1 cellular context compared by ENCODE assay signal in the genomic region with DNA sequence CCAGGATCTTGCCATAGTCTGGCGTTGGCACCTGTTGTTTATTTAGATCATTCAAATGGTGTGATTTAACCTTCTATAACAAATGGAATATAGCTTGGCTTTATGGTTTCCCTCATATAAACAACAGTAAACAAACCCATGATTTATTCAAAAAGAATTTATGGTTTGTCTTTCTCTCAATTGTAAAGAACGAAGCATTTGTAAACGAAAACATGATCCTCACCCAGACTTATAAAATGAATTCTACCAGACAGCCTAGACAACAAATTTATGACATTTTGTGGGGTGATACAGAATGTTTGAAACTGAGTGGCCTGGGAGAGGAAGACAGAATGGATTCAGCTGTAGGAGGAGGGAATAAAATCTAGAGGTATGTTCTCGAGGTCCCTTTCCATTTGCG.
TF ChIP-seq lines count a peak whose summit lies in the region.

No MANE protein-coding gene starts in this region.

TF ChIP-seq in HepG2, 621 proteins besides CTCF, POLR2A, EP300 and RAD21:
- TF ChIP-seq, protein P1, sequence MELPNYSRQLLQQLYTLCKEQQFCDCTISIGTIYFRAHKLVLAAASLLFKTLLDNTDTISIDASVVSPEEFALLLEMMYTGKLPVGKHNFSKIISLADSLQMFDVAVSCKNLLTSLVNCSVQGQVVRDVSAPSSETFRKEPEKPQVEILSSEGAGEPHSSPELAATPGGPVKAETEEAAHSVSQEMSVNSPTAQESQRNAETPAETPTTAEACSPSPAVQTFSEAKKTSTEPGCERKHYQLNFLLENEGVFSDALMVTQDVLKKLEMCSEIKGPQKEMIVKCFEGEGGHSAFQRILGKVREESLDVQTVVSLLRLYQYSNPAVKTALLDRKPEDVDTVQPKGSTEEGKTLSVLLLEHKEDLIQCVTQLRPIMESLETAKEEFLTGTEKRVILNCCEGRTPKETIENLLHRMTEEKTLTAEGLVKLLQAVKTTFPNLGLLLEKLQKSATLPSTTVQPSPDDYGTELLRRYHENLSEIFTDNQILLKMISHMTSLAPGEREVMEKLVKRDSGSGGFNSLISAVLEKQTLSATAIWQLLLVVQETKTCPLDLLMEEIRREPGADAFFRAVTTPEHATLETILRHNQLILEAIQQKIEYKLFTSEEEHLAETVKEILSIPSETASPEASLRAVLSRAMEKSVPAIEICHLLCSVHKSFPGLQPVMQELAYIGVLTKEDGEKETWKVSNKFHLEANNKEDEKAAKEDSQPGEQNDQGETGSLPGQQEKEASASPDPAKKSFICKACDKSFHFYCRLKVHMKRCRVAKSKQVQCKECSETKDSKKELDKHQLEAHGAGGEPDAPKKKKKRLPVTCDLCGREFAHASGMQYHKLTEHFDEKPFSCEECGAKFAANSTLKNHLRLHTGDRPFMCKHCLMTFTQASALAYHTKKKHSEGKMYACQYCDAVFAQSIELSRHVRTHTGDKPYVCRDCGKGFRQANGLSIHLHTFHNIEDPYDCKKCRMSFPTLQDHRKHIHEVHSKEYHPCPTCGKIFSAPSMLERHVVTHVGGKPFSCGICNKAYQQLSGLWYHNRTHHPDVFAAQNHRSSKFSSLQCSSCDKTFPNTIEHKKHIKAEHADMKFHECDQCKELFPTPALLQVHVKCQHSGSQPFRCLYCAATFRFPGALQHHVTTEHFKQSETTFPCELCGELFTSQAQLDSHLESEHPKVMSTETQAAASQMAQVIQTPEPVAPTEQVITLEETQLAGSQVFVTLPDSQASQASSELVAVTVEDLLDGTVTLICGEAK (IDR thresholded peaks at IDR 0.05) = no peak
- TF ChIP-seq, protein P1 (CRISPR knock-in tag; IDR thresholded peaks at IDR 0.05) = no peak
- no peak for TF ChIP-seq ZNF766 (CRISPR knock-in tag; IDR thresholded peaks at IDR 0.05; ENCODE audit: borderline replicate concordance)
- TF ChIP-seq HNRNPLL (IDR thresholded peaks at IDR 0.05; ENCODE audit: low read depth, low read length, poor library complexity, severe bottlenecking) = no peak
- TF ChIP-seq ZNF430 (CRISPR knock-in tag; IDR thresholded peaks at IDR 0.05) = no peak
- no peak for TF ChIP-seq POLR2AphosphoS2 (IDR thresholded peaks at IDR 0.05; ENCODE audit: low read depth, low read length)
- TF ChIP-seq ZNF496 (CRISPR knock-in tag; IDR thresholded peaks at IDR 0.05; ENCODE audit: insufficient replicate concordance) = no peak
- TF ChIP-seq PRMT3 (CRISPR knock-in tag; IDR thresholded peaks at IDR 0.05; ENCODE audit: borderline replicate concordance, low read depth) = no peak
- TF ChIP-seq CBX5 (CRISPR knock-in tag; IDR thresholded peaks at IDR 0.05; ENCODE audit: borderline replicate concordance) = no peak
- TF ChIP-seq NR3C1 (CRISPR knock-in tag; IDR thresholded peaks at IDR 0.05) = no peak
TF ChIP-seq in HepG2: peak in this region for 0.
